11 cellular contexts compared by ENCODE assay signal in the genomic region with DNA sequence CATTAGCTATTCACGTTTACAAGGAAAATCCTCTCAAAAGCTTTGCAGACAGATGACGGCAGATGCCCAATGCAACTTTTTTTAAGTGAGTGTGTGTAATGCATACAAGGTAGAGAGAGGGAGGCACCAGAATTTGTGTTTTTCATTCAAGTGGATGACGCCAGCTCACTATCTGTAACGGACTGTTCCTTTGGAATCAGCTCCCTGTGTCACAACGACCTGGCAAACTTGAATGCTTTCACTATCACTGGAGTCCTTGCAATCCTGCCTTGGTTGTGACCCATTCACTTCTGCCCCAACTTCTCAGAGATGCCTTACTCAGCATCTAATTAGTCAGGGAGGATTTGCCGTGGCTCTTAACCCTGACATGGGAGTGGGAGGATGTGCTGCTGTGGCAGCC.
DNase-seq lines count a peak whose midpoint lies in the region; ATAC-seq and TF ChIP-seq lines count a peak whose summit lies in the region.
"Had no signal": no experiment of that assay in that cellular context is flagged by ENCODE, and none has a peak within 500 bp of the region (broad histone marks: within the 10 kb centered on the region; RNA-seq: fewer than 3 reads in every experiment).

No MANE protein-coding gene starts in this region.

- H3K27ac ChIP-seq in SJCRH30 (peak overlapping the region; percentile 70), heart left ventricle (peak overlapping the region in 7 of 12 donors; percentile 26 to 63 (median 36))

- H3K27ac Mint-ChIP-seq in activated CD4-positive, alpha-beta T cell treated with anti-CD3 and anti-CD28 coated beads for 36 hours: no peak overlapping the region
- H3K27ac Mint-ChIP-seq: dendritic cell treated with granulocyte-macrophage colony-stimulating factor and Interleukin-4, amounts not matched to agents 40 ng/mL and 50 ng/mL, for 4 days had no signal

- no peak overlapping the region for H3K4me3 Mint-ChIP-seq in activated CD4-positive, alpha-beta T cell treated with anti-CD3 and anti-CD28 coated beads for 36 hours
- H3K4me3 Mint-ChIP-seq in activated T-cell treated with anti-CD3 and anti-CD28 coated beads, Interleukin-2, amount 50 U/mL, for 4 hours: no peak overlapping the region
- H3K4me3 Mint-ChIP-seq: dendritic cell treated with granulocyte-macrophage colony-stimulating factor and Interleukin-4, amounts not matched to agents 40 ng/mL and 50 ng/mL, for 4 days had no signal

- WGBS in heart left ventricle, 4 donors: 34 to 47% (median 41%) methylated on average over 6 of the region's 6 CpGs

- no peak for TF ChIP-seq POLR2A in heart left ventricle (IDR thresholded peaks at IDR 0.05)

- ATAC-seq in heart left ventricle: peak; percentile 61 to 71 (median 68)
- no peak for ATAC-seq in activated CD4-positive, alpha-beta T cell treated with anti-CD3 and anti-CD28 coated beads for 36 hours
- ATAC-seq in activated T-cell treated with anti-CD3 and anti-CD28 coated beads, Interleukin-2, amount 50 U/mL, for 4 hours: no peak

- H3K9me3 ChIP-seq in SJCRH30 (replicated peaks): no peaks in the 10 kb centered on the region
- H3K9me3 ChIP-seq in heart left ventricle: no peaks in the 10 kb centered on the region

- no peaks in the 10 kb centered on the region for H3K9me3 Mint-ChIP-seq in activated CD4-positive, alpha-beta T cell treated with anti-CD3 and anti-CD28 coated beads for 36 hours (ENCODE audit: low read depth)
- no peaks in the 10 kb centered on the region for H3K9me3 Mint-ChIP-seq in activated T-cell treated with anti-CD3 and anti-CD28 coated beads, Interleukin-2, amount 50 U/mL, for 4 hours
- H3K9me3 Mint-ChIP-seq: dendritic cell treated with granulocyte-macrophage colony-stimulating factor and Interleukin-4, amounts not matched to agents 40 ng/mL and 50 ng/mL, for 4 days had no signal

- DNase-seq in Daoy (ENCODE audit: low read depth) (peak; percentile 70), SJCRH30 (peak; percentile 58 to 77), heart left ventricle (peak in 2 of 5 donors; percentile 27 to 36), renal cortical epithelial cell (ENCODE audit: low read depth) (peak; percentile 70), HT-29 (ENCODE audit: low spot score) (no peak), NCI-H146 treated with DMSO at 0.1 percent for 48 hours (lab: John Stamatoyannopoulos, UW; ENCODE audit: unreplicated experiment) (no peak)
- DNase-seq in activated CD4-positive, alpha-beta T cell treated with anti-CD3 and anti-CD28 coated beads for 36 hours: no peak
- no peak for DNase-seq in activated T-cell treated with anti-CD3 and anti-CD28 coated beads, Interleukin-2, amount 50 U/mL, for 4 hours
- DNase-seq: C1 segment of cervical spinal cord, NCI-H146 had no signal

- no peaks in the 10 kb centered on the region for H3K36me3 ChIP-seq in SJCRH30
- H3K36me3 ChIP-seq in heart left ventricle: no peaks in the 10 kb centered on the region

- H3K4me3 ChIP-seq in SJCRH30 (peak overlapping the region; percentile 28), heart left ventricle (peak overlapping the region in 4 of 12 donors; percentile 22 to 31 (median 26))

- no peaks in the 10 kb centered on the region for H3K36me3 Mint-ChIP-seq in activated CD4-positive, alpha-beta T cell treated with anti-CD3 and anti-CD28 coated beads for 36 hours (ENCODE audit: low read depth)
- no peaks in the 10 kb centered on the region for H3K36me3 Mint-ChIP-seq in activated T-cell treated with anti-CD3 and anti-CD28 coated beads, Interleukin-2, amount 50 U/mL, for 4 hours (ENCODE audit: insufficient read depth)

- peaks cover 22% of the 10 kb centered on the region for H3K4me1 ChIP-seq in SJCRH30
- H3K4me1 ChIP-seq in heart left ventricle: peaks cover 0 to 18% (median 1%) of the 10 kb centered on the region in 12 donors

- POLR2A ChIA-PET in activated CD4-positive, alpha-beta T cell treated with anti-CD3 and anti-CD28 coated beads for 36 hours (lab: Charles Lee): no interaction called here

- peaks cover 5% of the 10 kb centered on the region for H3K4me1 Mint-ChIP-seq in activated CD4-positive, alpha-beta T cell treated with anti-CD3 and anti-CD28 coated beads for 36 hours
- H3K4me1 Mint-ChIP-seq in activated T-cell treated with anti-CD3 and anti-CD28 coated beads, Interleukin-2, amount 50 U/mL, for 4 hours (ENCODE audit: low read depth): no peaks in the 10 kb centered on the region

- intact Hi-C loops in heart left ventricle (cut with DNase I): loop anchor here in 3 of 10 donors (10.0 kb wide), 3 partner anchors 97 to 527 kb away; no protein-coding TSS in a partner anchor
- intact Hi-C loops in activated CD4-positive, alpha-beta T cell treated with anti-CD3 and anti-CD28 coated beads for 36 hours (cut with DNase I, micrococcal nuclease): no loop called here

- CTCF ChIA-PET in activated CD4-positive, alpha-beta T cell treated with anti-CD3 and anti-CD28 coated beads for 36 hours (lab: Charles Lee): no interaction called here

- peaks cover 17% of the 10 kb centered on the region for H3K27me3 Mint-ChIP-seq in activated CD4-positive, alpha-beta T cell treated with anti-CD3 and anti-CD28 coated beads for 36 hours
- H3K27me3 Mint-ChIP-seq in activated T-cell treated with anti-CD3 and anti-CD28 coated beads, Interleukin-2, amount 50 U/mL, for 4 hours (ENCODE audit: low read depth): peaks cover 13% of the 10 kb centered on the region

- H3K27me3 ChIP-seq in SJCRH30: no peaks in the 10 kb centered on the region
- peaks cover 0 to 9% (median 0%) of the 10 kb centered on the region in 9 donors for H3K27me3 ChIP-seq in heart left ventricle

- no peak for TF ChIP-seq CTCF in heart left ventricle (IDR thresholded peaks at IDR 0.05)

Comparison
In these comparisons a context has a peak if more than half of its experiments do, and no peak if none do; other contexts are left out.
1. DNase-seq: peak in Daoy (single experiment), SJCRH30 (2 of 2) and renal cortical epithelial cell (single experiment); none in activated CD4-positive, alpha-beta T cell treated with anti-CD3 and anti-CD28 coated beads for 36 hours (single experiment), HT-29 (single experiment), NCI-H146 treated with DMSO at 0.1 percent for 48 hours (single experiment) and activated T-cell treated with anti-CD3 and anti-CD28 coated beads, Interleukin-2, amount 50 U/mL, for 4 hours (single experiment).
2. ATAC-seq: peak in heart left ventricle (4 of 4); none in activated CD4-positive, alpha-beta T cell treated with anti-CD3 and anti-CD28 coated beads for 36 hours (single experiment) and activated T-cell treated with anti-CD3 and anti-CD28 coated beads, Interleukin-2, amount 50 U/mL, for 4 hours (0 of 2).